Comparison of ENCODE assay signal across 8 cellular contexts in the genomic region with DNA sequence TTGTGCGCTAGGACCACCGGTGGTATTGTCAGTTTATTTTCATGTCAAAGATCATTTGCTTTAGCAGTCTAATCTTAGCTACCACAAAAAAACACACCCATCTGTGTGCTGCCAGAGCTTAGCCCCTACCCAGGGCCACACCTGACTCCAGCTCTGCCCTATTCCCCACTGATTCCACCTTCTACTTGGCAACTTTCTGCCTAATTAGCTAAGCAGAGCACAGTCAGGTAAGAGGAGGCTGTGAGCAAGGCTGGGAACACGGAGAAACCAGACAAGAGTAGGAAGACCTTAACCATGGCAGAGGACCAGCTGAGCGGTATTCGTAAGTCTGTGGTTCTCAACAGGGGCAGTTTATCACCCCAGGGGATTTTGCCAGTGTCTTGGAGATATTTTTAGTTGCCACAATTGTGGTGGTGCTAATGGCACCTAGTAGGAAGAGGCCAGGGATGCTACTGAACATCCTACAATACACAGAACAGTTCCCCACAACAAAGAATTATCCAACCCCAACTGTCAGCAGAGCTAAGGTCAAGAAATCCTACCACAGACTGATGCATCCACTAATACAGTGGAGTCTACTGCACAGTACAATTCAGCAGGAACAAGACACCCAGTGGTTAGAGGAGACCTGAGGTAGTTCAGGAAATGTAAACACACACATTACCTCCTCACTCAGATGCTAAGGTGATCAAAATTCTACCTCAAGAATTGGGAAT.
DNase-seq lines count a peak whose midpoint lies in the region; ATAC-seq, FAIRE-seq and TF ChIP-seq lines count a peak whose summit lies in the region.

No MANE protein-coding gene starts in this region.

- peak overlapping the region in 1 of 2 donors; percentile 25 for H3K9ac ChIP-seq in kidney (ENCODE audit: low read length in 2 of 2)
- H3K9ac ChIP-seq in smooth muscle cell (ENCODE audit: low read depth) = no peak overlapping the region

- H3K79me2 ChIP-seq in smooth muscle cell (ENCODE audit: low read depth) = peaks cover 9% of the 10 kb centered on the region

- intact Hi-C loops in kidney (cut with DNase I) (no loop called here), vagina (cut with DNase I) (no loop called here), sciatic nerve (cut with DNase I) (loop anchor here (10.0 kb wide), 1 partner anchor 116 kb away; no protein-coding TSS in a partner anchor)

- H3F3A ChIP-seq in smooth muscle cell (ENCODE audit: low read depth) = no peaks in the 10 kb centered on the region

- peaks cover 54% of the 10 kb centered on the region for H4K20me1 ChIP-seq in smooth muscle cell (ENCODE audit: low read depth)

- ATAC-seq in GM18505 (IDR thresholded peaks at IDR 0.05; ENCODE audit: unreplicated experiment) (peak; percentile 54), sciatic nerve (no peak)

- TF ChIP-seq CTCF in kidney (IDR thresholded peaks at IDR 0.05; ENCODE audit: borderline replicate concordance, extremely low read depth, insufficient read depth) (no peak), smooth muscle cell (IDR thresholded peaks at IDR 0.05; ENCODE audit: borderline replicate concordance, insufficient read depth, poor library complexity, severe bottlenecking) (no peak), vagina (IDR thresholded peaks at IDR 0.05) (no peak)

- peak overlapping the region; percentile 5 to 59 for H3K4me3 ChIP-seq in kidney (ENCODE audit: low read length in 2 of 2)
- no peak overlapping the region for H3K4me3 ChIP-seq in smooth muscle cell
- no peak overlapping the region for H3K4me3 ChIP-seq in vagina

- H2AFZ ChIP-seq in smooth muscle cell (ENCODE audit: low read depth) = no peak overlapping the region

- no peaks in the 10 kb centered on the region for H3K27me3 ChIP-seq in smooth muscle cell (ENCODE audit: low read depth)
- H3K27me3 ChIP-seq in vagina = no peaks in the 10 kb centered on the region

- H3K36me3 ChIP-seq in kidney (ENCODE audit: control insufficient read depth in 1 of 2, insufficient read depth in 2 of 2, low read length in 2 of 2) (no peaks in the 10 kb centered on the region), smooth muscle cell (ENCODE audit: low read depth) (no peaks in the 10 kb centered on the region), vagina (no peaks in the 10 kb centered on the region)

- peaks cover 4 to 9% of the 10 kb centered on the region in 2 donors for H3K4me1 ChIP-seq in kidney (ENCODE audit: control insufficient read depth in 1 of 2, insufficient read depth in 1 of 2, low read depth in 1 of 2, low read length in 2 of 2)
- no peaks in the 10 kb centered on the region for H3K4me1 ChIP-seq in smooth muscle cell (ENCODE audit: low read depth)
- H3K4me1 ChIP-seq in vagina = peaks cover 25% of the 10 kb centered on the region

- no peak overlapping the region for H3K4me2 ChIP-seq in smooth muscle cell

- H3K27ac ChIP-seq in kidney (ENCODE audit: low read depth in 2 of 2, low read length in 2 of 2) = no peak overlapping the region
- H3K27ac ChIP-seq in smooth muscle cell (ENCODE audit: low read depth) = no peak overlapping the region
- no peak overlapping the region for H3K27ac ChIP-seq in vagina

- DNase-seq in H54 (ENCODE audit: insufficient read length, low spot score) = no peak
- DNase-seq in RPMI7951 (ENCODE audit: low read depth) = peak; percentile 26
- DNase-seq in kidney = no peak
- DNase-seq in smooth muscle cell (lab: John Stamatoyannopoulos, UW; ENCODE audit: unreplicated experiment) = no peak
- DNase-seq in vagina (ENCODE audit: extremely low spot score in 2 of 2) = no peak
- no peak for DNase-seq in sciatic nerve (ENCODE audit: low spot score)
- DNase-seq in stimulated activated CD4-positive, alpha-beta T cell treated with anti-CD3 and anti-CD28 coated beads, Interleukin-12 subunit alpha, Interleukin-12 subunit beta, amount 100 ng/mL, for 4 hours = no peak

- TF ChIP-seq POLR2A in GM18505 (IDR thresholded peaks at IDR 0.05; ENCODE audit: borderline replicate concordance, extremely low read depth, insufficient read depth, insufficient read length) (no peak), H54 (IDR thresholded peaks at IDR 0.05; ENCODE audit: low read depth, low read length) (no peak), vagina (IDR thresholded peaks at IDR 0.05) (no peak)

- 86% methylated on average over 5 of the region's 5 CpGs for WGBS in smooth muscle cell (ENCODE audit: low lambda C conversion rate)

- H3K9me3 ChIP-seq in kidney (ENCODE audit: control insufficient read depth in 1 of 2, low read length in 2 of 2) = peaks cover 0 to 4% of the 10 kb centered on the region in 2 donors
- no peaks in the 10 kb centered on the region for H3K9me3 ChIP-seq in smooth muscle cell (replicated peaks; ENCODE audit: low read depth)
- no peaks in the 10 kb centered on the region for H3K9me3 ChIP-seq in vagina

- FAIRE-seq in H54 (lab: Jason Lieb, UNC) (peak; percentile 81), kidney (lab: Jason Lieb, UNC) (no peak)

Comparison
In these comparisons a context has a peak if more than half of its experiments do, and no peak if none do; other contexts are left out.
1. H3K4me3 ChIP-seq: peak in kidney (2 of 2); none in smooth muscle cell (single experiment) and vagina (0 of 2).